9 cellular contexts compared by ENCODE assay signal in genomic region chr2:201261471-201261870, GRCh38. TPM values are rescaled to one million over a fixed set of nuclear protein-coding genes. Genes with fewer than 3 reads are reported as not detected.
A peak's percentile ranks its signal among the peaks of the same experiment; 100 is the strongest.
DNase-seq lines count a peak whose midpoint lies in the region; ATAC-seq and TF ChIP-seq lines count a peak whose summit lies in the region.
"Had no signal": no experiment of that assay in that cellular context is flagged by ENCODE, and none has a peak within 500 bp of the region (broad histone marks: within the 10 kb centered on the region; RNA-seq: fewer than 3 reads in every experiment).

No MANE protein-coding gene starts in this region.

- H3K27ac Mint-ChIP-seq in CD4-positive, alpha-beta T cell, result peak overlapping the region; percentile 97
- peak overlapping the region; percentile 98 for H3K27ac Mint-ChIP-seq in activated naive CD4-positive, alpha-beta T cell treated with anti-CD3 and anti-CD28 coated beads for 36 hours
- H3K27ac Mint-ChIP-seq in neural crest cell (ENCODE audit: unreplicated experiment) (peak overlapping the region; percentile 71), chondrocyte (ENCODE audit: unreplicated experiment) (no peak overlapping the region)

- peak; percentile 51 to 67 (median 60) for DNase-seq in CD4-positive, alpha-beta T cell
- peak; percentile 41 for DNase-seq in T follicular helper cell (ENCODE audit: low read depth)
- peak; percentile 76 for DNase-seq in activated naive CD4-positive, alpha-beta T cell treated with anti-CD3 and anti-CD28 coated beads for 36 hours
- DNase-seq in neural crest cell (ENCODE audit: low read depth, low spot score), result no peak
- no peak for DNase-seq in chondrocyte (ENCODE audit: low spot score)
- no peak for DNase-seq in AG08395 (ENCODE audit: low spot score)
- DNase-seq in UCSD-AML1 (lab: John Stamatoyannopoulos, UW; ENCODE audit: unreplicated experiment), result no peak
- no peak for DNase-seq in HUDEP-2 (lab: John Stamatoyannopoulos, UW; ENCODE audit: unreplicated experiment in 76 of 76)
- DNase-seq: KG1 had no signal

- no peak for TF ChIP-seq CTCF in CD4-positive, alpha-beta T cell (IDR thresholded peaks at IDR 0.05)
- no peak for TF ChIP-seq CTCF in neural crest cell (conservative IDR thresholded peaks at IDR 0.05)
- TF ChIP-seq CTCF in chondrocyte (IDR thresholded peaks at IDR 0.05), result no peak

- intact Hi-C loops in CD4-positive, alpha-beta T cell (cut with DNase I, micrococcal nuclease), result loop anchor here in 1 of 2 experiments (5.0 kb wide), 1 partner anchor 191 kb away; the partner anchor contains the start of genes STRADB and TRAK2
- intact Hi-C loops in activated naive CD4-positive, alpha-beta T cell treated with anti-CD3 and anti-CD28 coated beads for 36 hours (cut with micrococcal nuclease), result loop anchor here (2.0 to 5.0 kb wide), 4 partner anchors 171 to 1381 kb away; partner anchors contain the start of genes NOP58 and TMEM237

- peaks cover 59% of the 10 kb centered on the region for H3K36me3 Mint-ChIP-seq in CD4-positive, alpha-beta T cell (ENCODE audit: low read depth)
- peaks cover 15% of the 10 kb centered on the region for H3K36me3 Mint-ChIP-seq in activated naive CD4-positive, alpha-beta T cell treated with anti-CD3 and anti-CD28 coated beads for 36 hours (ENCODE audit: low read depth)
- H3K36me3 Mint-ChIP-seq in neural crest cell (ENCODE audit: low read depth), result no peaks in the 10 kb centered on the region
- H3K36me3 Mint-ChIP-seq in chondrocyte (ENCODE audit: low read depth), result no peaks in the 10 kb centered on the region

- H3K9me3 Mint-ChIP-seq in CD4-positive, alpha-beta T cell, result no peaks in the 10 kb centered on the region
- no peaks in the 10 kb centered on the region for H3K9me3 Mint-ChIP-seq in activated naive CD4-positive, alpha-beta T cell treated with anti-CD3 and anti-CD28 coated beads for 36 hours
- H3K9me3 Mint-ChIP-seq in neural crest cell (peaks cover 3% of the 10 kb centered on the region), chondrocyte (ENCODE audit: low read depth) (no peaks in the 10 kb centered on the region)

- H3K27ac ChIP-seq in CD4-positive, alpha-beta T cell (ENCODE audit: low read depth, low read length), result peak overlapping the region; percentile 71

- H3K4me1 Mint-ChIP-seq in CD4-positive, alpha-beta T cell (ENCODE audit: low read depth), result peaks cover 80% of the 10 kb centered on the region
- peaks cover 79% of the 10 kb centered on the region for H3K4me1 Mint-ChIP-seq in activated naive CD4-positive, alpha-beta T cell treated with anti-CD3 and anti-CD28 coated beads for 36 hours (ENCODE audit: low read depth)
- H3K4me1 Mint-ChIP-seq in neural crest cell (peaks cover 46% of the 10 kb centered on the region), chondrocyte (ENCODE audit: low read depth) (peaks cover 33% of the 10 kb centered on the region)

- H3K27me3 ChIP-seq in CD4-positive, alpha-beta T cell (ENCODE audit: control insufficient read depth, insufficient read depth, low read length), result no peaks in the 10 kb centered on the region

- POLR2A ChIA-PET in CD4-positive, alpha-beta T cell (lab: Charles Lee), result interaction anchor here (0.6 to 6.4 kb wide), 16 partner anchors 9 to 298 kb away, joined by 3 to 78 read pairs (median 4); partner anchors contain the start of genes CASP10, CFLAR, ORC2 and STRADB

- no peaks in the 10 kb centered on the region for H3K9me3 ChIP-seq in CD4-positive, alpha-beta T cell (ENCODE audit: control insufficient read depth, low read length)

- no peak for ATAC-seq in CD4-positive, alpha-beta T cell (ENCODE audit: poor library complexity)

- CTCF ChIA-PET in CD4-positive, alpha-beta T cell (lab: Charles Lee), result interaction anchor here (0.9 to 9.0 kb wide), 6 partner anchors 9 to 103 kb away, joined by 3 to 86 read pairs (median 8); no protein-coding TSS in a partner anchor
- CTCF ChIA-PET in activated naive CD4-positive, alpha-beta T cell treated with anti-CD3 and anti-CD28 coated beads for 36 hours (lab: Charles Lee), result interaction anchor here (0.6 to 8.5 kb wide), 8 partner anchors 10 to 160 kb away, joined by 3 to 68 read pairs (median 8); partner anchors contain the start of gene CASP10

- H3K27me3 Mint-ChIP-seq in CD4-positive, alpha-beta T cell, result no peaks in the 10 kb centered on the region
- no peaks in the 10 kb centered on the region for H3K27me3 Mint-ChIP-seq in activated naive CD4-positive, alpha-beta T cell treated with anti-CD3 and anti-CD28 coated beads for 36 hours (ENCODE audit: low read depth)
- H3K27me3 Mint-ChIP-seq in neural crest cell (ENCODE audit: low read depth) (no peaks in the 10 kb centered on the region), chondrocyte (ENCODE audit: low read depth) (no peaks in the 10 kb centered on the region)

- peak overlapping the region; percentile 94 for H3K4me3 Mint-ChIP-seq in CD4-positive, alpha-beta T cell
- peak overlapping the region; percentile 94 for H3K4me3 Mint-ChIP-seq in activated naive CD4-positive, alpha-beta T cell treated with anti-CD3 and anti-CD28 coated beads for 36 hours
- no peak overlapping the region for H3K4me3 Mint-ChIP-seq in neural crest cell
- H3K4me3 Mint-ChIP-seq in chondrocyte (ENCODE audit: unreplicated experiment), result no peak overlapping the region

RNA-seq across cellular contexts. Expression of gene CASP8, which starts 1.1 kb away (rescaled TPM):
- total RNA-seq in CD4-positive, alpha-beta T cell, result 100 to 1,000 TPM; 172 to 175 TPM
- total RNA-seq in activated naive CD4-positive, alpha-beta T cell treated with anti-CD3 and anti-CD28 coated beads for 36 hours, result 10 to 100 TPM; 37.0 to 39.8 TPM
- total RNA-seq in neural crest cell (1.9 and 2.5 TPM in 2 replicates), chondrocyte (3.0 to 7.6 TPM (median 4.0 TPM) in 3 replicates)

Comparison
In these comparisons a context has a peak if more than half of its experiments do, and no peak if none do; other contexts are left out.
1. DNase-seq: peak in CD4-positive, alpha-beta T cell (10 of 10), T follicular helper cell (single experiment) and activated naive CD4-positive, alpha-beta T cell treated with anti-CD3 and anti-CD28 coated beads for 36 hours (single experiment); none in neural crest cell (single experiment), chondrocyte (single experiment), AG08395 (single experiment), UCSD-AML1 (single experiment) and HUDEP-2 (0 of 76).
2. H3K4me3 Mint-ChIP-seq: peak in CD4-positive, alpha-beta T cell (single experiment) and activated naive CD4-positive, alpha-beta T cell treated with anti-CD3 and anti-CD28 coated beads for 36 hours (single experiment); none in neural crest cell (single experiment) and chondrocyte (single experiment).
3. RNA of gene CASP8, which starts 1.1 kb away (total RNA-seq): 172 to 175 TPM in CD4-positive, alpha-beta T cell; 37.0 to 39.8 TPM in activated naive CD4-positive, alpha-beta T cell treated with anti-CD3 and anti-CD28 coated beads for 36 hours, 3.0 to 7.6 TPM in chondrocyte and 1.9 to 2.5 TPM in neural crest cell; every median in the first group is over 4 times any median in the second.